In genomic region chr1:18597159-18598042, GRCh38 we compare ENCODE assay signal across 8 cellular contexts. TPM values are rescaled to one million over a fixed set of nuclear protein-coding genes. Genes with fewer than 3 reads are reported as not detected.
DNase-seq lines count a peak whose midpoint lies in the region; ATAC-seq and TF ChIP-seq lines count a peak whose summit lies in the region.

No MANE protein-coding gene starts in this region.

- no peaks in the 10 kb centered on the region for H3K4me1 ChIP-seq in right lobe of liver

- no peak overlapping the region for H3K4me3 ChIP-seq in NB4 (ENCODE audit: low read depth, low read length)
- no peak overlapping the region for H3K4me3 ChIP-seq in right lobe of liver

- H3K27me3 ChIP-seq in right lobe of liver, result no peaks in the 10 kb centered on the region

- intact Hi-C loops in right lobe of liver (cut with DNase I), result loop anchor here in 1 of 2 donors (5.0 kb wide), 1 partner anchor 225 kb away; no protein-coding TSS in a partner anchor

- no peaks in the 10 kb centered on the region for H3K36me3 ChIP-seq in right lobe of liver

- DNase-seq in G401 (ENCODE audit: low spot score), result peak; percentile 68
- DNase-seq in NB4 (ENCODE audit: low read depth), result peak; percentile 54
- peak; percentile 42 for DNase-seq in activated CD4-positive, alpha-beta T cell treated with anti-CD3 and anti-CD28 coated beads for 1 hour
- DNase-seq in cerebellar cortex (ENCODE audit: low spot score), result peak; percentile 59
- peak; percentile 58 to 66 (median 59) for DNase-seq in right lobe of liver
- peak; percentile 7 for DNase-seq in stimulated activated CD8-positive, alpha-beta memory T cell treated with anti-CD3 and anti-CD28 coated beads, Interleukin-12 subunit alpha, Interleukin-12 subunit beta, amount 100 ng/mL, for 4 hours (ENCODE audit: low read depth)

- in situ Hi-C loops in G401 (cut with HindIII; ENCODE audit: low sequenced_read_pairs), result no loop called here

- H3K9me3 ChIP-seq in right lobe of liver, result no peaks in the 10 kb centered on the region

- peak; percentile 78 for TF ChIP-seq CTCF in NB4 (IDR thresholded peaks at IDR 0.05; ENCODE audit: low read depth, low read length)
- TF ChIP-seq CTCF in right lobe of liver (IDR thresholded peaks at IDR 0.05), result peak; percentile 90 to 96 (median 92)

- H3K27ac ChIP-seq in right lobe of liver, result no peak overlapping the region

- WGBS in right lobe of liver (ENCODE audit: insufficient coverage, low coverage, low lambda C conversion rate, missing lambda C conversion rate), result 32% methylated on average over 7 of the region's 20 CpGs

- ATAC-seq in right lobe of liver (peak; percentile 88 to 93 (median 89)), HG03097 (IDR thresholded peaks at IDR 0.05; ENCODE audit: low FRiP score, unreplicated experiment) (no peak), HG03108 (IDR thresholded peaks at IDR 0.05; ENCODE audit: unreplicated experiment) (no peak)

- no peak for TF ChIP-seq POLR2A in NB4 (IDR thresholded peaks at IDR 0.05; ENCODE audit: extremely low read depth, insufficient read length)
- no peak for TF ChIP-seq POLR2A in right lobe of liver (IDR thresholded peaks at IDR 0.05)

RNA-seq across cellular contexts. Expression of gene PAX7, which starts 33.2 kb away (rescaled TPM):
- not detected in 2 replicates for total RNA-seq in G401 (2014; rRNA removed; shearing (Covaris generic))
- total RNA-seq in right lobe of liver, result not detected

Comparison
In these comparisons a context has a peak if more than half of its experiments do, and no peak if none do; other contexts are left out.
1. DNase-seq: peak in every context shown above with its lines; median percentile 68 in G401; 59 in cerebellar cortex; 59 in right lobe of liver; 54 in NB4; 42 in activated CD4-positive, alpha-beta T cell treated with anti-CD3 and anti-CD28 coated beads for 1 hour; 7 in stimulated activated CD8-positive, alpha-beta memory T cell treated with anti-CD3 and anti-CD28 coated beads, Interleukin-12 subunit alpha, Interleukin-12 subunit beta, amount 100 ng/mL, for 4 hours.
2. ATAC-seq: peak in right lobe of liver (4 of 4); none in HG03097 (single experiment) and HG03108 (single experiment).